Comparison of ENCODE assay signal across 8 cellular contexts in genomic region chr9:121652037-121652837, GRCh38. TPM values are rescaled to one million over a fixed set of nuclear protein-coding genes. Genes with fewer than 3 reads are reported as not detected.
DNase-seq lines count a peak whose midpoint lies in the region; TF ChIP-seq lines count a peak whose summit lies in the region.

No MANE protein-coding gene starts in this region.

- TF ChIP-seq CTCF in C4-2B (conservative IDR thresholded peaks at IDR 0.05) (no peak), epithelial cell of proximal tubule (conservative IDR thresholded peaks at IDR 0.05; ENCODE audit: low read depth, low read length) (no peak)

- H3K9me3 ChIP-seq in NT2/D1 (ENCODE audit: insufficient read depth, low read length) (no peaks in the 10 kb centered on the region), neuron (ENCODE audit: low read length) (no peaks in the 10 kb centered on the region)

- H3K4me3 ChIP-seq in NT2/D1 (ENCODE audit: insufficient read length, low read depth), result peak overlapping the region; percentile 73
- H3K4me3 ChIP-seq in epithelial cell of proximal tubule (ENCODE audit: low read depth, low read length), result peak overlapping the region; percentile 75
- H3K4me3 ChIP-seq in neuron (ENCODE audit: low read length), result peak overlapping the region; percentile 70

- peaks cover 38% of the 10 kb centered on the region for H3K4me1 ChIP-seq in NT2/D1 (ENCODE audit: insufficient read depth, insufficient read length)
- peaks cover 33% of the 10 kb centered on the region for H3K4me1 ChIP-seq in neuron (ENCODE audit: insufficient read depth, low read length)

- no peak for DNase-seq in NT2/D1 (ENCODE audit: low read depth, low spot score)
- DNase-seq in epithelial cell of proximal tubule (ENCODE audit: low read depth), result no peak
- DNase-seq in HuH-7 (ENCODE audit: low spot score), result no peak
- no peak for DNase-seq in SIG-M5 (lab: John Stamatoyannopoulos, UW)
- DNase-seq in DMS153 treated with DMSO at 0.1 percent for 48 hours (lab: John Stamatoyannopoulos, UW; ENCODE audit: unreplicated experiment), result no peak
- DNase-seq in anterior cingulate cortex (lab: John Stamatoyannopoulos, UW), result no peak

- peak overlapping the region; percentile 52 for H3K27ac ChIP-seq in C4-2B

- H2AFZ ChIP-seq in neuron (ENCODE audit: low read depth, low read length), result peak overlapping the region; percentile 76

- H3K36me3 ChIP-seq in NT2/D1 (ENCODE audit: insufficient read depth, insufficient read length, low read length) (peaks cover 31% of the 10 kb centered on the region), neuron (ENCODE audit: insufficient read depth, low read length) (no peaks in the 10 kb centered on the region)

- H3K9ac ChIP-seq in NT2/D1 (ENCODE audit: insufficient read length, low read depth), result peak overlapping the region; percentile 87

- H3K27me3 ChIP-seq in NT2/D1 (ENCODE audit: insufficient read depth, insufficient read length), result no peaks in the 10 kb centered on the region
- H3K27me3 ChIP-seq in neuron (ENCODE audit: insufficient read depth, low read length), result peaks cover 1% of the 10 kb centered on the region

RNA-seq across cellular contexts. Expression of gene DAB2IP, which starts 0.8 kb away (rescaled TPM):
- 11.6 and 23.8 TPM in 2 replicates for total RNA-seq in epithelial cell of proximal tubule
